23 cellular contexts compared by ENCODE assay signal in the genomic region with DNA sequence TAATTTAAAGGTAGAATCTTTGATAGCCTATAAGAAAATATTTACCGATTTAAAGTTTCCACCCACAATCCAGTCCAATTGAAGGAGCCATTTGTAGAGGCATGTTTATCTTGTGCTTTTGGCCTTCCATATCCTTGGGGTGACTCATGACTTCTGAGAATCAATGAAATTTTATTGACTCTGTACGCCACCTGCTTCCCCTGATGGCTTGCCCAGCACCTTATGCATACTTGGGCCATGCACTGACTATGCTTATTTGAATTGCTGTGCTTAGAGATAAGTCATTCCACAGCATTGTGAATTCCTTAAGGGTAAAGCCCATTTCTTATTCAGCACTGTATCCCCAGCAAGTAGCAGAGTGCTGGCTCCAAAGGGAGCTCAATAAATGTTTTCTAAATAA.
"Had no signal": no experiment of that assay in that cellular context is flagged by ENCODE, and none has a peak within 500 bp of the region (broad histone marks: within the 10 kb centered on the region; RNA-seq: fewer than 3 reads in every experiment).

No MANE protein-coding gene starts in this region.

- H3K36me3 ChIP-seq: esophagus squamous epithelium, gastroesophageal sphincter, neural progenitor cell, ovary, suprapubic skin, thyroid gland, upper lobe of left lung, uterus had no signal

- H3K4me3 ChIP-seq: esophagus squamous epithelium, gastroesophageal sphincter, lung, neural progenitor cell, ovary, suprapubic skin, thyroid gland, upper lobe of left lung, uterus had no signal

- DNase-seq: esophagus squamous epithelium; foreskin fibroblast; kidney; left cardiac atrium; left ventricle myocardium superior; mesenchymal stem cell; midbrain; nucleus accumbens; ovary; right cardiac atrium; small intestine; stimulated activated CD4-positive, alpha-beta T cell treated with anti-CD3 and anti-CD28 coated beads, Interleukin-2, amount 100 ng/mL, for 48 hours; stimulated activated naive CD4-positive, alpha-beta T cell treated with Interleukin-2 at 50 U/mL for 16 hours; thyroid gland; upper lobe of left lung; uterus had no signal

- H3K27ac Mint-ChIP-seq: dendritic cell treated with granulocyte-macrophage colony-stimulating factor and Interleukin-4, amounts not matched to agents 40 ng/mL and 50 ng/mL, for 4 days; natural killer cell treated with Interleukin-12 subunit alpha and Interleukin-12 subunit beta and Interleukin-15 and Interleukin-18, amount 100 ng/mL, for 72 hours; neural progenitor cell had no signal

- H3K4me1 Mint-ChIP-seq: neural progenitor cell had no signal

- H3K9me3 ChIP-seq: esophagus squamous epithelium, gastroesophageal sphincter, ovary, suprapubic skin, thyroid gland, upper lobe of left lung, uterus had no signal

- H3K9me3 Mint-ChIP-seq: neural progenitor cell had no signal

- H3K4me1 ChIP-seq: esophagus squamous epithelium, gastroesophageal sphincter, neural progenitor cell, suprapubic skin, thyroid gland, upper lobe of left lung, uterus had no signal

- H3K27me3 ChIP-seq: esophagus squamous epithelium, gastroesophageal sphincter, neural progenitor cell, ovary, suprapubic skin, thyroid gland, upper lobe of left lung, uterus had no signal

- H3K27ac ChIP-seq: esophagus squamous epithelium, gastroesophageal sphincter, neural progenitor cell, ovary, suprapubic skin, thyroid gland, upper lobe of left lung, uterus had no signal

- H3K4me3 Mint-ChIP-seq: dendritic cell treated with granulocyte-macrophage colony-stimulating factor and Interleukin-4, amounts not matched to agents 40 ng/mL and 50 ng/mL, for 4 days; natural killer cell treated with Interleukin-12 subunit alpha and Interleukin-12 subunit beta and Interleukin-15 and Interleukin-18, amount 100 ng/mL, for 72 hours; neural progenitor cell had no signal

- H3K36me3 Mint-ChIP-seq: natural killer cell treated with Interleukin-12 subunit alpha and Interleukin-12 subunit beta and Interleukin-15 and Interleukin-18, amount 100 ng/mL, for 72 hours; neural progenitor cell had no signal

- ATAC-seq: gastroesophageal sphincter; left cardiac atrium; left ventricle myocardium superior; natural killer cell treated with Interleukin-12 subunit alpha and Interleukin-12 subunit beta and Interleukin-15 and Interleukin-18, amount 100 ng/mL, for 72 hours; right cardiac atrium had no signal

- H3K27me3 Mint-ChIP-seq: dendritic cell treated with granulocyte-macrophage colony-stimulating factor and Interleukin-4, amounts not matched to agents 40 ng/mL and 50 ng/mL, for 4 days; natural killer cell treated with Interleukin-12 subunit alpha and Interleukin-12 subunit beta and Interleukin-15 and Interleukin-18, amount 100 ng/mL, for 72 hours; progenitor cell of endocrine pancreas had no signal
